Comparison of ENCODE assay signal across 18 cellular contexts in the genomic region with DNA sequence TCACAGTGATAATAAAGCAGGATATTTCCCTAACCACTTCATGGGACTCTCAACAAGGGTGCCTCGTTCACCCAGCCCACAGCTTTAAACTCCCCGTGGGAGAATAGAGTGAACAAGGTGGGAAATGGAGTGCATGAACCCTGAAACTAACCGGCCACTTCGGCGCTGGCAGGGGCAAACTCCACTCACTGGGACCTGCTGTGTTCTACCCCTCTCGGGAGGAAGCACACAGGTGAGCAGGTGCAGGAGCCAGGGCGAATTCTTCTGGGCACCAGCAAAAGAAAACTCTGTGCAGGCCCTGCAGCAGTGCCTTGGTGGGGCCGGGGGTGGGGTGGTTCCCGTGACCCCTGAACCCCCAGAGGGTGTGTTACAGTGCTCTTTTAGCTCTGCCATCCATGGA.
A peak's percentile ranks its signal among the peaks of the same experiment; 100 is the strongest.
DNase-seq lines count a peak whose midpoint lies in the region; ATAC-seq and TF ChIP-seq lines count a peak whose summit lies in the region.
"Had no signal": no experiment of that assay in that cellular context is flagged by ENCODE, and none has a peak within 500 bp of the region (broad histone marks: within the 10 kb centered on the region; RNA-seq: fewer than 3 reads in every experiment).

No MANE protein-coding gene starts in this region.

- H3K9me2 ChIP-seq in PC-3 (replicated peaks; ENCODE audit: low read length): no peaks in the 10 kb centered on the region

- H3K4ac ChIP-seq in mesendoderm (ENCODE audit: low read depth, low read length): no peak overlapping the region

- H3K79me1 ChIP-seq in mesendoderm (ENCODE audit: low read length): no peaks in the 10 kb centered on the region

- no peaks in the 10 kb centered on the region for H3F3A ChIP-seq in PC-3 (ENCODE audit: low read length, unreplicated experiment)

- H3K23ac ChIP-seq in mesendoderm (ENCODE audit: low read length): no peak overlapping the region

- H3K18ac ChIP-seq in mesendoderm (ENCODE audit: low read length): no peak overlapping the region

- H3K27ac ChIP-seq in right cardiac atrium (ENCODE audit: low read length) (no peak overlapping the region), right atrium auricular region (no peak overlapping the region), PC-3 (ENCODE audit: low read length) (no peak overlapping the region), mesendoderm (ENCODE audit: low read depth, low read length) (no peak overlapping the region)
- H3K27ac ChIP-seq: 22Rv1, BLaER1, C4-2B had no signal

- H4K5ac ChIP-seq in mesendoderm (ENCODE audit: low read length): no peak overlapping the region

- DNase-seq in right cardiac atrium (peak in 2 of 3 donors; percentile 23 to 42), right atrium auricular region (ENCODE audit: low spot score) (no peak), PC-3 (no peak), mesendoderm (no peak), SW 1271 (lab: John Stamatoyannopoulos, UW) (no peak), NCI-H82 (lab: John Stamatoyannopoulos, UW) (no peak), KBM-7 (no peak)
- DNase-seq: Caco-2; CD4-positive, CD25-positive, alpha-beta regulatory T cell; CD8-positive, alpha-beta T cell; DMS153; DND-41; H9 had no signal

- H2AFZ ChIP-seq in PC-3 (ENCODE audit: low read length): 0 out of 2 replicates have a peak overlapping the region, but pooled peaks have one; percentile 32
- H2AFZ ChIP-seq: GM23338 had no signal

- BruUV-seq in PC-3 (replicated peaks; lab: Mats Ljungman, UMichigan): no TSS peak

- H2BK15ac ChIP-seq in mesendoderm (replicated peaks; ENCODE audit: low read depth): no peak overlapping the region

- ATAC-seq in right cardiac atrium (no peak), PC-3 (no peak)
- ATAC-seq: CD8-positive, alpha-beta T cell; GM23338; HCT116 had no signal

- H3K4me2 ChIP-seq in PC-3 (ENCODE audit: low read length): no peak overlapping the region
- H3K4me2 ChIP-seq in mesendoderm (ENCODE audit: low read length): no peak overlapping the region
- H3K4me2 ChIP-seq: BLaER1, GM23338 had no signal

- H2BK120ac ChIP-seq in mesendoderm (ENCODE audit: low read depth, low read length): no peak overlapping the region

- H3K36me3 ChIP-seq in right atrium auricular region: no peaks in the 10 kb centered on the region
- H3K36me3 ChIP-seq in PC-3 (ENCODE audit: low read depth, low read length): no peaks in the 10 kb centered on the region
- H3K36me3 ChIP-seq in mesendoderm (ENCODE audit: control insufficient read depth, insufficient read depth, low read length): no peaks in the 10 kb centered on the region
- H3K36me3 ChIP-seq: BLaER1 had no signal

- intact Hi-C loops in right cardiac atrium (cut with DNase I) (no loop called here), PC-3 (cut with micrococcal nuclease) (loop anchor here (10.0 kb wide), 1 partner anchor 429 kb away; no protein-coding TSS in a partner anchor)

- CTCF ChIA-PET in PC-3 (lab: Charles Lee): interaction anchor here (0.6 kb wide), 1 partner anchor 654 kb away, joined by 4 read pairs; no protein-coding TSS in a partner anchor

- 67% methylated on average over 9 of the region's 9 CpGs for WGBS in right cardiac atrium
- no CpG with 5 or more reads among the region's 9 CpGs for WGBS in mesendoderm (ENCODE audit: extremely low coverage, insufficient coverage, low lambda C conversion rate)

- H2BK5ac ChIP-seq in mesendoderm (ENCODE audit: low read length): no peak overlapping the region

- H4K20me1 ChIP-seq in PC-3 (ENCODE audit: low read length): no peaks in the 10 kb centered on the region
- H4K20me1 ChIP-seq: BLaER1 had no signal

- TF ChIP-seq CTCF in right atrium auricular region (IDR thresholded peaks at IDR 0.05) (no peak), PC-3 (conservative IDR thresholded peaks at IDR 0.05; ENCODE audit: low read depth, low read length) (no peak)

- H3K27me3 ChIP-seq in right cardiac atrium (ENCODE audit: control insufficient read depth, insufficient read depth): no peaks in the 10 kb centered on the region
- H3K27me3 ChIP-seq in right atrium auricular region: no peaks in the 10 kb centered on the region
- no peaks in the 10 kb centered on the region for H3K27me3 ChIP-seq in PC-3 (ENCODE audit: low read length)
- H3K27me3 ChIP-seq in mesendoderm (ENCODE audit: insufficient read depth, low read length, poor library complexity): no peaks in the 10 kb centered on the region
- H3K27me3 ChIP-seq: BLaER1 had no signal

- H3K79me2 ChIP-seq in PC-3 (ENCODE audit: low read length): no peaks in the 10 kb centered on the region
- no peaks in the 10 kb centered on the region for H3K79me2 ChIP-seq in mesendoderm (ENCODE audit: control insufficient read depth, insufficient read depth, low read length)

- H3K9me3 ChIP-seq in right cardiac atrium (ENCODE audit: control insufficient read depth, low read length): no peaks in the 10 kb centered on the region
- H3K9me3 ChIP-seq in right atrium auricular region: no peaks in the 10 kb centered on the region
- no peaks in the 10 kb centered on the region for H3K9me3 ChIP-seq in PC-3 (ENCODE audit: low read length)
- H3K9me3 ChIP-seq: BLaER1, Caco-2 had no signal

- in situ Hi-C loops in KBM-7 (cut with MboI; ENCODE audit: low pct_unique_long_range_greater_than_20kb, low sequenced_read_pairs): no loop called here

- H3K9ac ChIP-seq in PC-3 (ENCODE audit: low read length) (no peak overlapping the region), mesendoderm (ENCODE audit: low read length) (no peak overlapping the region)
- H3K9ac ChIP-seq: BLaER1 had no signal

- H3K4me3 ChIP-seq in right cardiac atrium (ENCODE audit: low read length): no peak overlapping the region
- H3K4me3 ChIP-seq in right atrium auricular region: no peak overlapping the region
- H3K4me3 ChIP-seq in PC-3 (ENCODE audit: low read length): no peak overlapping the region
- no peak overlapping the region for H3K4me3 ChIP-seq in mesendoderm (ENCODE audit: low read length)
- H3K4me3 ChIP-seq: BLaER1, GM23338 had no signal

- H4K8ac ChIP-seq in mesendoderm (ENCODE audit: low read depth, low read length): peak overlapping the region; percentile 81

- H3K56ac ChIP-seq in mesendoderm (ENCODE audit: low read length): no peak overlapping the region

- POLR2A ChIA-PET in PC-3 (lab: Charles Lee; ENCODE audit: unreplicated experiment): no interaction called here

- no peaks in the 10 kb centered on the region for H3K4me1 ChIP-seq in right cardiac atrium (ENCODE audit: control insufficient read depth, insufficient read depth, low read length)
- H3K4me1 ChIP-seq in right atrium auricular region: no peaks in the 10 kb centered on the region
- no peaks in the 10 kb centered on the region for H3K4me1 ChIP-seq in PC-3 (ENCODE audit: insufficient read depth, low read length)
- H3K4me1 ChIP-seq in mesendoderm (ENCODE audit: control insufficient read depth, low read depth, low read length): no peaks in the 10 kb centered on the region
- H3K4me1 ChIP-seq: BLaER1, Caco-2 had no signal

- no peak overlapping the region for H2AK5ac ChIP-seq in mesendoderm (ENCODE audit: low read length)

Comparison
In these comparisons a context has a peak if more than half of its experiments do, and no peak if none do; other contexts are left out.
1. DNase-seq: peak in right cardiac atrium (2 of 3); none in right atrium auricular region (single experiment), PC-3 (single experiment), mesendoderm (single experiment), SW 1271 (0 of 2), NCI-H82 (single experiment) and KBM-7 (single experiment).